14 cellular contexts compared by ENCODE assay signal in genomic region chr12:120041386-120042231, GRCh38. TPM values are rescaled to one million over a fixed set of nuclear protein-coding genes. Genes with fewer than 3 reads are reported as not detected.
DNase-seq lines count a peak whose midpoint lies in the region; ATAC-seq, FAIRE-seq and TF ChIP-seq lines count a peak whose summit lies in the region.
"Had no signal": no experiment of that assay in that cellular context is flagged by ENCODE, and none has a peak within 500 bp of the region (broad histone marks: within the 10 kb centered on the region; RNA-seq: fewer than 3 reads in every experiment).

No MANE protein-coding gene starts in this region.

- H3K27me3 ChIP-seq in pancreas: no peaks in the 10 kb centered on the region
- no peaks in the 10 kb centered on the region for H3K27me3 ChIP-seq in spleen (replicated peaks in 1 of 7)
- H3K27me3 ChIP-seq: right atrium auricular region had no signal

- TF ChIP-seq POLR2A in spleen (IDR thresholded peaks at IDR 0.05): no peak
- no peak for TF ChIP-seq POLR2A in erythroblast (IDR thresholded peaks at IDR 0.05; ENCODE audit: low read length)

- peaks cover 5% of the 10 kb centered on the region; the same call in 1 of the 2 replicates for H3K4me1 Mint-ChIP-seq in HFFc6 (ENCODE audit: low read depth)

- no peaks in the 10 kb centered on the region for H3K36me3 Mint-ChIP-seq in HFFc6 (ENCODE audit: low read depth)

- WGBS in pancreas, 2 donors: 63 to 67% methylated on average over 11 of the region's 11 CpGs
- WGBS in spleen, 5 donors: 75 to 81% (median 79%) methylated on average over 11 of the region's 11 CpGs

- TF ChIP-seq CTCF in HFFc6 (IDR thresholded peaks at IDR 0.05): no peak
- TF ChIP-seq CTCF in choroid plexus epithelial cell (conservative IDR thresholded peaks at IDR 0.05; ENCODE audit: low read depth, low read length): no peak
- no peak for TF ChIP-seq CTCF in pancreas (IDR thresholded peaks at IDR 0.05)
- no peak for TF ChIP-seq CTCF in spleen (IDR thresholded peaks at IDR 0.05 in 8 of 11, conservative IDR thresholded peaks at IDR 0.05 in 3 of 11)

- no peak overlapping the region for H3K4me3 Mint-ChIP-seq in HFFc6

- H3K4me1 ChIP-seq in pancreas: peaks cover 0 to 3% (median 0%) of the 10 kb centered on the region in 3 donors
- no peaks in the 10 kb centered on the region for H3K4me1 ChIP-seq in spleen
- H3K4me1 ChIP-seq: right atrium auricular region had no signal

- H3K27ac ChIP-seq in pancreas (peak overlapping the region in 2 of 4 donors; percentile 36 to 55), spleen (no peak overlapping the region)
- H3K27ac ChIP-seq: right atrium auricular region had no signal

- ATAC-seq in pancreas (peak in 3 of 4 donors; percentile 29 to 57 (median 46)), GM18519 (IDR thresholded peaks at IDR 0.05; ENCODE audit: low FRiP score, unreplicated experiment) (no peak), HG03342 (IDR thresholded peaks at IDR 0.05; ENCODE audit: unreplicated experiment) (no peak)
- ATAC-seq: GM12878 had no signal

- intact Hi-C loops in pancreas (cut with DNase I): no loop called here
- intact Hi-C loops in spleen (cut with DNase I; ENCODE audit: low total_unique reads): no loop called here

- H3K9me3 ChIP-seq in pancreas: no peaks in the 10 kb centered on the region
- no peaks in the 10 kb centered on the region for H3K9me3 ChIP-seq in spleen
- H3K9me3 ChIP-seq: right atrium auricular region had no signal

- H3K36me3 ChIP-seq in pancreas (no peaks in the 10 kb centered on the region), spleen (no peaks in the 10 kb centered on the region)
- H3K36me3 ChIP-seq: right atrium auricular region had no signal

- peaks cover 16% of the 10 kb centered on the region for H3K27me3 Mint-ChIP-seq in HFFc6 (ENCODE audit: insufficient read depth)

- H3K9me3 Mint-ChIP-seq in HFFc6: no peaks in the 10 kb centered on the region

- no peak for FAIRE-seq in pancreas (lab: Jason Lieb, UNC)
- FAIRE-seq: GM12878, RCC 7860 had no signal

- H3K4me3 ChIP-seq in choroid plexus epithelial cell (ENCODE audit: low read depth, low read length): no peak overlapping the region
- H3K4me3 ChIP-seq in pancreas: no peak overlapping the region
- H3K4me3 ChIP-seq in spleen: no peak overlapping the region
- H3K4me3 ChIP-seq: GM12878, right atrium auricular region had no signal

- peak; percentile 9 for DNase-seq in HFFc6
- DNase-seq in activated CD4-positive, alpha-beta T cell treated with anti-CD3 and anti-CD28 coated beads for 1 hour: peak; percentile 16
- DNase-seq in choroid plexus epithelial cell (ENCODE audit: low read depth): peak; percentile 22
- DNase-seq in pancreas: peak in 2 of 6 donors; percentile 5 to 18
- no peak for DNase-seq in spleen
- no peak for DNase-seq in erythroblast (lab: John Stamatoyannopoulos, UW)
- DNase-seq: foreskin melanocyte; NCI-H2107; stimulated activated CD8-positive, alpha-beta memory T cell treated with anti-CD3 and anti-CD28 coated beads, Interleukin-4, amount 100 ng/mL, for 48 hours had no signal

- no peak overlapping the region for H3K27ac Mint-ChIP-seq in HFFc6

RNA-seq across cellular contexts. Expression of gene BICDL1, which starts 52.6 kb away (rescaled TPM):
- total RNA-seq in HFFc6 (2021; fragmentation: NEBNext Ultra II Directional; extraction: Animal tissue kit (Norgen Biotek cat#: 25700)): under 1 TPM in 1 of 6 experiments, not detected in 5; 0.05 TPM
- total RNA-seq in pancreas (1 to 10 TPM; 2.0 to 8.0 (median 5.9) TPM), spleen (10 to 100 TPM in 2 of 7 donors, 1 to 10 TPM in 5; 4.5 to 16.0 (median 9.8) TPM)
- polyA plus RNA-seq in pancreas (10 to 100 TPM; 19.2 to 23.0 TPM), spleen (1 to 10 TPM; 5.8 to 9.0 (median 7.0) TPM)

Comparison
In these comparisons a context has a peak if more than half of its experiments do, and no peak if none do; other contexts are left out.
1. DNase-seq: peak in HFFc6 (single experiment), activated CD4-positive, alpha-beta T cell treated with anti-CD3 and anti-CD28 coated beads for 1 hour (single experiment) and choroid plexus epithelial cell (single experiment); none in spleen (single experiment) and erythroblast (0 of 2).
2. ATAC-seq: peak in pancreas (3 of 4); none in GM18519 (single experiment) and HG03342 (single experiment).